ENCODE assay signal across 8 cellular contexts in genomic region chr6:139764498-139764986, GRCh38.
A peak's percentile ranks its signal among the peaks of the same experiment; 100 is the strongest.
DNase-seq lines count a peak whose midpoint lies in the region; ATAC-seq lines count a peak whose summit lies in the region.

No MANE protein-coding gene starts in this region.

- in situ Hi-C loops in G401 (cut with HindIII; ENCODE audit: low sequenced_read_pairs), result no loop called here

- DNase-seq in G401 (ENCODE audit: low spot score) (peak; percentile 25), HPDE6-E6E7 (ENCODE audit: extremely low spot score) (peak; percentile 58), UCSD-AML1 (lab: John Stamatoyannopoulos, UW; ENCODE audit: unreplicated experiment) (peak; percentile 42), foreskin melanocyte (peak; percentile 78), pons (ENCODE audit: low spot score) (peak; percentile 82), activated gamma-delta T cell treated with Interleukin-2 at 50 U/mL for 16 hours (no peak), NCI-H510A treated with DMSO at 0.1 percent for 48 hours (lab: John Stamatoyannopoulos, UW) (no peak)

- peak; percentile 89 for ATAC-seq in GM21526 (IDR thresholded peaks at IDR 0.05; ENCODE audit: low FRiP score, unreplicated experiment)

Comparison
In these comparisons a context has a peak if more than half of its experiments do, and no peak if none do; other contexts are left out.
1. DNase-seq: peak in G401 (single experiment), HPDE6-E6E7 (single experiment), UCSD-AML1 (single experiment), foreskin melanocyte (single experiment) and pons (single experiment); none in activated gamma-delta T cell treated with Interleukin-2 at 50 U/mL for 16 hours (single experiment) and NCI-H510A treated with DMSO at 0.1 percent for 48 hours (single experiment).